Comparison of ENCODE assay signal across 1 cellular context in the genomic region with DNA sequence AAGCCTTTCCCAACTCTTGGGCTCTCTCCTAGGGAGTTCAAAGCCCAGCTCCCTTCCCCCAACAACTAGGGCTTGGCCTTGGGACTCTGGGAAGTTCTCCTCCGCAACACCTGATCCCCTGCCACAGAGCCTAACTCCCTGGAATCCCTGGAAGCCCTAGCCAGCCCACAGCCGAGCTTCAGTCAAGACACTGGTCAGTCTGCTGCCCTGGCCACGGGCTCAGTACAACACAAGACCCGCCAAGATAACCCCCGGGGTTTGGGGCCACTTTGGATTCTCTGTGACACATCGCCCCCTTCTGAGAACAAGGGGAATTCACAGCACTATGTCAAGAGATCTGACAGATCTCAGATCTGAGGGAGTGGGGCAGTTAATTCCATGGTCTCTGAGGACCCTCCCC.
TF ChIP-seq lines count a peak whose summit lies in the region.

No MANE protein-coding gene starts in this region.

TF ChIP-seq in WTC11, 78 proteins besides CTCF, POLR2A, EP300 and RAD21 (continued from another document):
- TF ChIP-seq, protein P1, sequence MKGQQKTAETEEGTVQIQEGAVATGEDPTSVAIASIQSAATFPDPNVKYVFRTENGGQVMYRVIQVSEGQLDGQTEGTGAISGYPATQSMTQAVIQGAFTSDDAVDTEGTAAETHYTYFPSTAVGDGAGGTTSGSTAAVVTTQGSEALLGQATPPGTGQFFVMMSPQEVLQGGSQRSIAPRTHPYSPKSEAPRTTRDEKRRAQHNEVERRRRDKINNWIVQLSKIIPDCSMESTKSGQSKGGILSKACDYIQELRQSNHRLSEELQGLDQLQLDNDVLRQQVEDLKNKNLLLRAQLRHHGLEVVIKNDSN (CRISPR knock-in tag; IDR thresholded peaks at IDR 0.05): no peak
- TF ChIP-seq, protein P2, sequence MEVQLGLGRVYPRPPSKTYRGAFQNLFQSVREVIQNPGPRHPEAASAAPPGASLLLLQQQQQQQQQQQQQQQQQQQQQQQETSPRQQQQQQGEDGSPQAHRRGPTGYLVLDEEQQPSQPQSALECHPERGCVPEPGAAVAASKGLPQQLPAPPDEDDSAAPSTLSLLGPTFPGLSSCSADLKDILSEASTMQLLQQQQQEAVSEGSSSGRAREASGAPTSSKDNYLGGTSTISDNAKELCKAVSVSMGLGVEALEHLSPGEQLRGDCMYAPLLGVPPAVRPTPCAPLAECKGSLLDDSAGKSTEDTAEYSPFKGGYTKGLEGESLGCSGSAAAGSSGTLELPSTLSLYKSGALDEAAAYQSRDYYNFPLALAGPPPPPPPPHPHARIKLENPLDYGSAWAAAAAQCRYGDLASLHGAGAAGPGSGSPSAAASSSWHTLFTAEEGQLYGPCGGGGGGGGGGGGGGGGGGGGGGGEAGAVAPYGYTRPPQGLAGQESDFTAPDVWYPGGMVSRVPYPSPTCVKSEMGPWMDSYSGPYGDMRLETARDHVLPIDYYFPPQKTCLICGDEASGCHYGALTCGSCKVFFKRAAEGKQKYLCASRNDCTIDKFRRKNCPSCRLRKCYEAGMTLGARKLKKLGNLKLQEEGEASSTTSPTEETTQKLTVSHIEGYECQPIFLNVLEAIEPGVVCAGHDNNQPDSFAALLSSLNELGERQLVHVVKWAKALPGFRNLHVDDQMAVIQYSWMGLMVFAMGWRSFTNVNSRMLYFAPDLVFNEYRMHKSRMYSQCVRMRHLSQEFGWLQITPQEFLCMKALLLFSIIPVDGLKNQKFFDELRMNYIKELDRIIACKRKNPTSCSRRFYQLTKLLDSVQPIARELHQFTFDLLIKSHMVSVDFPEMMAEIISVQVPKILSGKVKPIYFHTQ (CRISPR knock-in tag; IDR thresholded peaks at IDR 0.05): no peak
- no peak for TF ChIP-seq MYBL2 (CRISPR knock-in tag; IDR thresholded peaks at IDR 0.05)
- TF ChIP-seq, protein P3, sequence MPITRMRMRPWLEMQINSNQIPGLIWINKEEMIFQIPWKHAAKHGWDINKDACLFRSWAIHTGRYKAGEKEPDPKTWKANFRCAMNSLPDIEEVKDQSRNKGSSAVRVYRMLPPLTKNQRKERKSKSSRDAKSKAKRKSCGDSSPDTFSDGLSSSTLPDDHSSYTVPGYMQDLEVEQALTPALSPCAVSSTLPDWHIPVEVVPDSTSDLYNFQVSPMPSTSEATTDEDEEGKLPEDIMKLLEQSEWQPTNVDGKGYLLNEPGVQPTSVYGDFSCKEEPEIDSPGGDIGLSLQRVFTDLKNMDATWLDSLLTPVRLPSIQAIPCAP (CRISPR knock-in tag; IDR thresholded peaks at IDR 0.05): no peak
